Comparison of ENCODE assay signal across 20 cellular contexts in genomic region chr6:170463101-170463721, GRCh38.
"Had no signal": no experiment of that assay in that cellular context is flagged by ENCODE, and none has a peak within 500 bp of the region (broad histone marks: within the 10 kb centered on the region; RNA-seq: fewer than 3 reads in every experiment).

No MANE protein-coding gene starts in this region.

- H3K9me3 ChIP-seq: gastroesophageal sphincter, thyroid gland had no signal

- H3K4me1 ChIP-seq: esophagus squamous epithelium had no signal

- H3K36me3 ChIP-seq: esophagus squamous epithelium, gastroesophageal sphincter, thyroid gland, WERI-Rb-1 had no signal

- ATAC-seq: activated naive CD4-positive, alpha-beta T cell treated with anti-CD3 and anti-CD28 coated beads, Interleukin-2, amount 50 U/mL, for 72 hours; activated T-helper 17 cell treated with anti-CD3 and anti-CD28 coated beads, Interleukin-2, amount 50 U/mL, for 72 hours; gastroesophageal sphincter; left lobe of liver had no signal

- H3K36me3 Mint-ChIP-seq: activated naive CD4-positive, alpha-beta T cell treated with anti-CD3 and anti-CD28 coated beads, Interleukin-2, amount 50 U/mL, for 72 hours; mesothelial cell of epicardium; T-cell had no signal

- DNase-seq: activated CD4-positive, alpha-beta T cell treated with anti-CD3 and anti-CD28 coated beads for 1 hour; activated T-cell treated with anti-CD3 and anti-CD28 coated beads, Interleukin-2, amount 50 U/mL, for 1 hour; cerebellar nuclear complex; esophagus squamous epithelium; kidney; occipital lobe; stimulated activated CD4-positive, alpha-beta T cell treated with anti-CD3 and anti-CD28 coated beads, Interleukin-4, amount 100 ng/mL, for 24 hours; stimulated activated naive CD4-positive, alpha-beta T cell treated with Interleukin-2 at 50 U/mL for 16 hours; substantia nigra; WERI-Rb-1 had no signal

- H3K27ac Mint-ChIP-seq: activated naive CD4-positive, alpha-beta T cell treated with anti-CD3 and anti-CD28 coated beads, Interleukin-2, amount 50 U/mL, for 72 hours; activated T-helper 17 cell treated with anti-CD3 and anti-CD28 coated beads, Interleukin-2, amount 50 U/mL, for 72 hours; mesothelial cell of epicardium; T-helper 2 cell treated with Interferon-gamma antibody and Interleukin-4, amounts not matched to agents 5 μg/mL and 100 μg/mL, for 36 hours had no signal

- H3K27me3 ChIP-seq: thyroid gland had no signal

- H3K4me3 ChIP-seq: coronary artery, esophagus squamous epithelium, gastroesophageal sphincter, thyroid gland had no signal

- H3K4me3 Mint-ChIP-seq: activated T-helper 17 cell treated with anti-CD3 and anti-CD28 coated beads, Interleukin-2, amount 50 U/mL, for 72 hours; mesothelial cell of epicardium; nephron; T-cell; T-helper 2 cell treated with Interferon-gamma antibody and Interleukin-4, amounts not matched to agents 5 μg/mL and 100 μg/mL, for 36 hours had no signal

- H3K9me3 Mint-ChIP-seq: activated T-helper 17 cell treated with anti-CD3 and anti-CD28 coated beads, Interleukin-2, amount 50 U/mL, for 72 hours; T-cell had no signal

- H3K4me1 Mint-ChIP-seq: mesothelial cell of epicardium had no signal

- H3K27ac ChIP-seq: coronary artery, esophagus squamous epithelium, gastroesophageal sphincter, WERI-Rb-1 had no signal
